Comparison of ENCODE assay signal across 8 cellular contexts in genomic region chr2:39123436-39123999, GRCh38. TPM values are rescaled to one million over a fixed set of nuclear protein-coding genes. Genes with fewer than 3 reads are reported as not detected.
DNase-seq lines count a peak whose midpoint lies in the region; ATAC-seq and TF ChIP-seq lines count a peak whose summit lies in the region.

No MANE protein-coding gene starts in this region.

- peak overlapping the region; percentile 64 for H3K4ac ChIP-seq in mesendoderm (ENCODE audit: low read depth, low read length)

- POLR2A ChIA-PET in MCF 10A (lab: Yijun Ruan, JAX): interaction anchor here (0.7 to 2.7 kb wide), 14 partner anchors 11 to 314 kb away, joined by 3 to 21 read pairs (median 10); partner anchors contain the start of genes DHX57, MAP4K3 and MORN2

- H3K18ac ChIP-seq in mesendoderm (ENCODE audit: low read length): peak overlapping the region; percentile 9

- H3K4me3 Mint-ChIP-seq in activated naive CD4-positive, alpha-beta T cell treated with anti-CD3 and anti-CD28 coated beads, Interleukin-2, amount 50 U/mL, for 24 hours: peak overlapping the region; percentile 95
- peak overlapping the region; percentile 98 for H3K4me3 Mint-ChIP-seq in MCF 10A (ENCODE audit: unreplicated experiment)

- no peak overlapping the region for H2BK120ac ChIP-seq in mesendoderm (ENCODE audit: low read depth, low read length)

- peaks cover 11% of the 10 kb centered on the region for H3K79me2 ChIP-seq in mesendoderm (ENCODE audit: control insufficient read depth, insufficient read depth, low read length)

- H2BK5ac ChIP-seq in mesendoderm (ENCODE audit: low read length): peak overlapping the region; percentile 89

- no peaks in the 10 kb centered on the region for H3K9me3 Mint-ChIP-seq in activated naive CD4-positive, alpha-beta T cell treated with anti-CD3 and anti-CD28 coated beads, Interleukin-2, amount 50 U/mL, for 24 hours
- no peaks in the 10 kb centered on the region for H3K9me3 Mint-ChIP-seq in MCF 10A (ENCODE audit: unreplicated experiment)

- ATAC-seq in upper lobe of right lung (no peak), GM21619 (IDR thresholded peaks at IDR 0.05; ENCODE audit: unreplicated experiment) (no peak)

- WGBS in mesendoderm (ENCODE audit: extremely low coverage, insufficient coverage, low lambda C conversion rate): no CpG with 5 or more reads among the region's 25 CpGs

- peaks cover 55% of the 10 kb centered on the region for H3K4me1 Mint-ChIP-seq in activated naive CD4-positive, alpha-beta T cell treated with anti-CD3 and anti-CD28 coated beads, Interleukin-2, amount 50 U/mL, for 24 hours
- H3K4me1 Mint-ChIP-seq in MCF 10A (ENCODE audit: insufficient read depth, unreplicated experiment): peaks cover 28% of the 10 kb centered on the region

- H4K8ac ChIP-seq in mesendoderm (ENCODE audit: low read depth, low read length): peak overlapping the region; percentile 60

- intact Hi-C loops in MCF 10A (cut with micrococcal nuclease): no loop called here
- intact Hi-C loops in upper lobe of right lung (cut with DNase I): no loop called here

- DNase-seq in activated naive CD4-positive, alpha-beta T cell treated with Interleukin-2 at 50 U/mL for 16 hours: no peak
- DNase-seq in MCF 10A (ENCODE audit: unreplicated experiment) (no peak), mesendoderm (no peak), upper lobe of right lung (no peak), NCI-H774 (lab: John Stamatoyannopoulos, UW) (no peak), pons (ENCODE audit: low spot score) (no peak)

- peak overlapping the region; percentile 99 for H3K27ac Mint-ChIP-seq in activated naive CD4-positive, alpha-beta T cell treated with anti-CD3 and anti-CD28 coated beads, Interleukin-2, amount 50 U/mL, for 24 hours
- H3K27ac Mint-ChIP-seq in MCF 10A (ENCODE audit: low read depth, unreplicated experiment): peak overlapping the region; percentile 96

- H3K9me3 ChIP-seq in upper lobe of right lung: no peaks in the 10 kb centered on the region

- H3K4me1 ChIP-seq in mesendoderm (ENCODE audit: control insufficient read depth, low read depth, low read length) (peaks cover 5% of the 10 kb centered on the region), upper lobe of right lung (peaks cover 41% of the 10 kb centered on the region)

- no peaks in the 10 kb centered on the region for H3K27me3 Mint-ChIP-seq in activated naive CD4-positive, alpha-beta T cell treated with anti-CD3 and anti-CD28 coated beads, Interleukin-2, amount 50 U/mL, for 24 hours
- no peaks in the 10 kb centered on the region for H3K27me3 Mint-ChIP-seq in MCF 10A (ENCODE audit: insufficient read depth, unreplicated experiment)

- H3K79me1 ChIP-seq in mesendoderm (ENCODE audit: low read length): peaks cover 2% of the 10 kb centered on the region

- CTCF ChIA-PET in MCF 10A (lab: Yijun Ruan, JAX): interaction anchor here (1.1 to 2.2 kb wide), 4 partner anchors 55 to 106 kb away, joined by 4 to 14 read pairs (median 8); no protein-coding TSS in a partner anchor

- H3K36me3 ChIP-seq in mesendoderm (ENCODE audit: control insufficient read depth, insufficient read depth, low read length) (no peaks in the 10 kb centered on the region), upper lobe of right lung (no peaks in the 10 kb centered on the region)

- H3K23ac ChIP-seq in mesendoderm (ENCODE audit: low read length): peak overlapping the region; percentile 29

- peak overlapping the region; percentile 68 for H2AK5ac ChIP-seq in mesendoderm (ENCODE audit: low read length)

- H3K4me3 ChIP-seq in mesendoderm (ENCODE audit: low read length) (peak overlapping the region; percentile 93), upper lobe of right lung (peak overlapping the region; percentile 76)

- no peaks in the 10 kb centered on the region for H3K36me3 Mint-ChIP-seq in activated naive CD4-positive, alpha-beta T cell treated with anti-CD3 and anti-CD28 coated beads, Interleukin-2, amount 50 U/mL, for 24 hours
- H3K36me3 Mint-ChIP-seq in MCF 10A (ENCODE audit: insufficient read depth, unreplicated experiment): peaks cover 5% of the 10 kb centered on the region

- peak overlapping the region; percentile 82 for H3K27ac ChIP-seq in mesendoderm (ENCODE audit: low read depth, low read length)
- peak overlapping the region; percentile 90 for H3K27ac ChIP-seq in upper lobe of right lung

- TF ChIP-seq CTCF in MCF 10A (IDR thresholded peaks at IDR 0.05; ENCODE audit: unreplicated experiment): no peak
- TF ChIP-seq CTCF in upper lobe of right lung (IDR thresholded peaks at IDR 0.05): no peak

- peak overlapping the region; percentile 99 for H3K56ac ChIP-seq in mesendoderm (ENCODE audit: low read length)

- peak overlapping the region; percentile 88 for H4K5ac ChIP-seq in mesendoderm (ENCODE audit: low read length)

- BruUV-seq in MCF 10A (replicated peaks; lab: Mats Ljungman, UMichigan): no TSS peak

- H3K27me3 ChIP-seq in mesendoderm (ENCODE audit: insufficient read depth, low read length, poor library complexity) (no peaks in the 10 kb centered on the region), upper lobe of right lung (no peaks in the 10 kb centered on the region)

- no peak overlapping the region for H2BK15ac ChIP-seq in mesendoderm (replicated peaks; ENCODE audit: low read depth)

- H3K4me2 ChIP-seq in mesendoderm (ENCODE audit: low read length): peak overlapping the region; percentile 99

- H3K9ac ChIP-seq in mesendoderm (ENCODE audit: low read length): peak overlapping the region; percentile 93

RNA-seq across cellular contexts. Expression of gene SOS1, which starts 2.7 kb away (rescaled TPM):
- 18.5 and 23.3 TPM in 2 replicates for total RNA-seq in MCF 10A (2022)
- 15.8 TPM for polyA plus RNA-seq in mesendoderm (2013, experiment 1 of 2)
- 17.0 TPM for polyA plus RNA-seq in mesendoderm (2013, experiment 2 of 2)
- 37.0 TPM for total RNA-seq in upper lobe of right lung
